In genomic region chr9:35829084-35829763, GRCh38 we compare ENCODE assay signal across 8 cellular contexts. TPM values are rescaled to one million over a fixed set of nuclear protein-coding genes. Genes with fewer than 3 reads are reported as not detected.
DNase-seq lines count a peak whose midpoint lies in the region; ATAC-seq, FAIRE-seq and TF ChIP-seq lines count a peak whose summit lies in the region.

TMEM8B (plus strand) TSS chr9:35829228; CDS start chr9:35829448, 220 bp downstream.

- peak; percentile 90 to 97 for DNase-seq in A549 (ENCODE audit: low read depth in 1 of 2, low spot score in 1 of 2)
- peak; percentile 58 for DNase-seq in NCI-H226
- peak; percentile 85 for DNase-seq in activated CD4-positive, CD25-positive, alpha-beta regulatory T cell treated with anti-CD3 and anti-CD28 coated beads, Interleukin-2, amount 50 U/mL, for 16 hours (ENCODE audit: low read depth, low spot score)
- peak; percentile 84 for DNase-seq in central memory CD4-positive, alpha-beta T cell
- peak; percentile 99 for DNase-seq in kidney
- DNase-seq in stimulated activated CD4-positive, alpha-beta T cell treated with anti-CD3 and anti-CD28 coated beads, Interleukin-12 subunit alpha, Interleukin-12 subunit beta, amount 100 ng/mL, for 48 hours (ENCODE audit: low read depth in 2 of 3, low spot score in 1 of 3), result peak; percentile 85 to 96 (median 93)

- peaks cover 4% of the 10 kb centered on the region; the same call in 2 of the 3 replicates for H3K4me1 ChIP-seq in A549
- peaks cover 15 to 28% of the 10 kb centered on the region in 2 donors for H3K4me1 ChIP-seq in kidney (ENCODE audit: control insufficient read depth in 1 of 2, insufficient read depth in 1 of 2, low read depth in 1 of 2, low read length in 2 of 2)

- peak within 1 kb of the TSS; percentile 80 for H3K4me3 ChIP-seq in A549
- H3K4me3 ChIP-seq in kidney (ENCODE audit: low read length in 2 of 2), result peak within 1 kb of the TSS; percentile 71 to 90

- no peaks in the 10 kb centered on the region for H3K9me3 ChIP-seq in A549
- no peaks in the 10 kb centered on the region for H3K9me3 ChIP-seq in kidney (ENCODE audit: control insufficient read depth in 1 of 2, low read length in 2 of 2)

- no peak for TF ChIP-seq RAD21 in A549 (conservative IDR thresholded peaks at IDR 0.05 in 1 of 2, IDR thresholded peaks at IDR 0.05 in 1 of 2)

- in situ Hi-C loops in GM18951 (cut with MboI; ENCODE audit: low sequenced_read_pairs, unreplicated experiment), result no loop called here

- FAIRE-seq in A549 (lab: Jason Lieb, UNC) (no peak), kidney (lab: Jason Lieb, UNC) (no peak)

- H3K4me2 ChIP-seq in A549, result peak within 1 kb of the TSS; percentile 96

- TF ChIP-seq EP300 in A549 (IDR thresholded peaks at IDR 0.05), result no peak

- no peak for TF ChIP-seq CTCF in A549 (IDR thresholded peaks at IDR 0.05)
- no peak for TF ChIP-seq CTCF in kidney (IDR thresholded peaks at IDR 0.05; ENCODE audit: borderline replicate concordance, extremely low read depth, insufficient read depth)

- CTCF ChIA-PET in A549 (lab: Yijun Ruan, JAX), result interaction anchor here (0.6 to 5.6 kb wide), 9 partner anchors 9 to 116 kb away, joined by 3 to 59 read pairs (median 3); partner anchors contain the start of genes HINT2, SPAAR and SPAG8

- WGBS in A549 (ENCODE audit: missing lambda C conversion rate), result 0% methylated on average over 9 of the region's 53 CpGs

- H3K27ac ChIP-seq in A549, result peak within 1 kb of the TSS; percentile 84 to 91
- peak within 1 kb of the TSS; percentile 88 to 93 for H3K27ac ChIP-seq in kidney (ENCODE audit: low read depth in 2 of 2, low read length in 2 of 2)

- ATAC-seq in A549, result peak; percentile 86 to 93
- peak; percentile 72 for ATAC-seq in HG03159 (IDR thresholded peaks at IDR 0.05; ENCODE audit: unreplicated experiment)

- intact Hi-C loops in kidney (cut with DNase I), result no loop called here

- no peaks in the 10 kb centered on the region for H3K36me3 ChIP-seq in kidney (ENCODE audit: control insufficient read depth in 1 of 2, insufficient read depth in 2 of 2, low read length in 2 of 2)

- peak within 1 kb of the TSS; percentile 52 to 97 for H3K9ac ChIP-seq in kidney (ENCODE audit: low read length in 2 of 2)

- no peak for TF ChIP-seq POLR2A in A549 (IDR thresholded peaks at IDR 0.05; ENCODE audit: low read length)
- peak; percentile 51 for TF ChIP-seq POLR2A in GM18951 (IDR thresholded peaks at IDR 0.05; ENCODE audit: extremely low read depth, insufficient read depth, insufficient read length)

- POLR2A ChIA-PET in A549 (lab: Yijun Ruan, JAX), result interaction anchor here (1.5 kb wide), 1 partner anchor 15 kb away, joined by 4 read pairs; the partner anchor contains the start of gene HINT2

TF ChIP-seq in A549, 52 proteins besides CTCF, POLR2A, EP300 and RAD21:
- TF ChIP-seq HOXB13 (CRISPR knock-in tag; IDR thresholded peaks at IDR 0.05; ENCODE audit: low read depth), result no peak
- peak; percentile 30; the same call in 1 of the 2 replicates for TF ChIP-seq PHF8 (IDR thresholded peaks at IDR 0.05; ENCODE audit: borderline replicate concordance, low read depth)

RNA-seq across cellular contexts. Expression of gene TMEM8B, which starts in this region (rescaled TPM):
- 1.8 and 2.0 TPM in 2 replicates for polyA plus RNA-seq in A549 (2011; rRNA removed)
- polyA plus RNA-seq in A549 (2012; cell fraction: cytosol; rRNA removed), result 1.6 and 2.5 TPM in 2 replicates
- polyA plus RNA-seq in A549 (2012; cell fraction: nucleus; rRNA removed), result 7.4 and 8.2 TPM in 2 replicates
- polyA plus RNA-seq in A549 (2017; fragmentation: RNase III; extraction: RNeasy Plus Mini Kit Qiagen cat#74134 plus additional on column Dnase treatment), result 1.7 to 2.4 TPM (median 2.2 TPM) in 3 replicates
- 2.0 and 3.7 TPM in 2 replicates for polyA minus RNA-seq in A549 (2011; rRNA and poly(A)+ RNA removed)
- 18.3 TPM for total RNA-seq in kidney
- polyA plus RNA-seq in kidney (ENCODE audit: insufficient read depth, low read depth, low replicate concordance), result 17.6 TPM

Comparison
In these comparisons a context has a peak if more than half of its experiments do, and no peak if none do; other contexts are left out.
1. Peak in every context shown above with its lines: DNase-seq, ATAC-seq, H3K4me3 ChIP-seq and H3K27ac ChIP-seq.